Comparison of ENCODE assay signal across 9 cellular contexts in genomic region chr6:28474441-28475219, GRCh38. TPM values are rescaled to one million over a fixed set of nuclear protein-coding genes. Genes with fewer than 3 reads are reported as not detected.
DNase-seq lines count a peak whose midpoint lies in the region; ATAC-seq and TF ChIP-seq lines count a peak whose summit lies in the region.
"Had no signal": no experiment of that assay in that cellular context is flagged by ENCODE, and none has a peak within 500 bp of the region (broad histone marks: within the 10 kb centered on the region; RNA-seq: fewer than 3 reads in every experiment).

No MANE protein-coding gene starts in this region.

- H3K4me2 ChIP-seq in neural progenitor cell, result peak overlapping the region; percentile 81

- ATAC-seq in GM19455 (IDR thresholded peaks at IDR 0.05; ENCODE audit: unreplicated experiment) (no peak), GM18519 (IDR thresholded peaks at IDR 0.05; ENCODE audit: low FRiP score, unreplicated experiment) (no peak)

- no peak for TF ChIP-seq CTCF in neural progenitor cell (IDR thresholded peaks at IDR 0.05)

- no peaks in the 10 kb centered on the region for H3K9me3 Mint-ChIP-seq in neural progenitor cell

- peaks cover 4% of the 10 kb centered on the region for H3K4me1 Mint-ChIP-seq in neural progenitor cell

- no peaks in the 10 kb centered on the region for H3K36me3 Mint-ChIP-seq in neural progenitor cell

- no peak overlapping the region for H3K27ac ChIP-seq in neural progenitor cell
- H3K27ac ChIP-seq: C4-2B had no signal

- no peaks in the 10 kb centered on the region for H3K36me3 ChIP-seq in neural progenitor cell

- H3K27me3 ChIP-seq in neural progenitor cell, result peaks cover 23% of the 10 kb centered on the region

- no peaks in the 10 kb centered on the region for H3K79me2 ChIP-seq in neural progenitor cell (ENCODE audit: low read depth)

- no peaks in the 10 kb centered on the region for H3K4me1 ChIP-seq in neural progenitor cell

- H3K4me3 ChIP-seq in neural progenitor cell, result peak overlapping the region; percentile 86

- peak overlapping the region; percentile 96 for H3K4me3 Mint-ChIP-seq in neural progenitor cell

- no peaks in the 10 kb centered on the region for H3F3A ChIP-seq in neural progenitor cell (ENCODE audit: low read depth)

- no peaks in the 10 kb centered on the region for H3K9me3 ChIP-seq in neural progenitor cell (ENCODE audit: low read depth)

- DNase-seq in NCI-H345 (lab: John Stamatoyannopoulos, UW) (peak; percentile 19), NCI-H345 treated with DMSO at 0.1 percent for 48 hours (lab: John Stamatoyannopoulos, UW; ENCODE audit: unreplicated experiment) (no peak), HK-2 (ENCODE audit: unreplicated experiment) (peak; percentile 54), OCI-M2 (lab: John Stamatoyannopoulos, UW; ENCODE audit: unreplicated experiment) (peak; percentile 78), dermis microvascular lymphatic vessel endothelial cell (ENCODE audit: low read depth in 2 of 2) (peak; percentile 18 to 63), neural progenitor cell (ENCODE audit: low spot score) (peak; percentile 78)

- H4K20me1 ChIP-seq in neural progenitor cell (ENCODE audit: low read depth), result no peaks in the 10 kb centered on the region

- peak overlapping the region; percentile 92 for H2AFZ ChIP-seq in neural progenitor cell (replicated peaks)

- peaks cover 10% of the 10 kb centered on the region for H3K27me3 Mint-ChIP-seq in neural progenitor cell (ENCODE audit: insufficient read depth, low read depth)

- H3K27ac Mint-ChIP-seq in neural progenitor cell, result peak overlapping the region; percentile 52

- H3K9ac ChIP-seq in neural progenitor cell, result no peak overlapping the region

RNA-seq across cellular contexts. Expression of gene ZSCAN23, which starts 31.3 kb away (rescaled TPM):
- total RNA-seq in dermis microvascular lymphatic vessel endothelial cell (under 0.01 and 0.26 TPM in 2 replicates), neural progenitor cell (ENCODE audit: low replicate concordance) (20.4 and 21.3 TPM in 2 replicates)

RNA-seq across cellular contexts. Expression of gene GPX6, which starts 41.0 kb away (rescaled TPM):
- total RNA-seq in dermis microvascular lymphatic vessel endothelial cell, result not detected in 2 replicates
- not detected in 2 replicates for total RNA-seq in neural progenitor cell (ENCODE audit: low replicate concordance)

RNA-seq across cellular contexts. Expression of gene GPX5, which starts 51.1 kb away (rescaled TPM):
- total RNA-seq in dermis microvascular lymphatic vessel endothelial cell, result not detected in 2 replicates
- total RNA-seq in neural progenitor cell (ENCODE audit: low replicate concordance), result not detected in 2 replicates

Comparison
In these comparisons a context has a peak if more than half of its experiments do, and no peak if none do; other contexts are left out.
1. RNA of gene ZSCAN23, which starts 31.3 kb away (total RNA-seq): 20.4 to 21.3 TPM in neural progenitor cell; under 0.01 to 0.26 TPM in dermis microvascular lymphatic vessel endothelial cell; every median in the first group is over 10 times any median in the second.